In genomic region chr3:134992180-134992579, GRCh38 we compare ENCODE assay signal across 2 cellular contexts.
TF ChIP-seq lines count a peak whose summit lies in the region.

No MANE protein-coding gene starts in this region.

TF ChIP-seq in GM23338, 12 proteins besides CTCF, POLR2A, EP300 and RAD21:
- TF ChIP-seq ZNF462 (CRISPR knock-in tag; IDR thresholded peaks at IDR 0.05) (no peak), ZNF331 (CRISPR knock-in tag; IDR thresholded peaks at IDR 0.05; ENCODE audit: low read depth) (no peak), REST (IDR thresholded peaks at IDR 0.05; ENCODE audit: unreplicated experiment) (no peak)

TF ChIP-seq in GM12878, 131 proteins besides CTCF, POLR2A, EP300 and RAD21:
- no peak for TF ChIP-seq TARDBP (IDR thresholded peaks at IDR 0.05; ENCODE audit: borderline replicate concordance)
- TF ChIP-seq CBFB (IDR thresholded peaks at IDR 0.05; ENCODE audit: low read depth) = no peak
- no peak for TF ChIP-seq ZBTB4 (CRISPR knock-in tag; IDR thresholded peaks at IDR 0.05)
- TF ChIP-seq SPI1 (IDR thresholded peaks at IDR 0.05; ENCODE audit: borderline replicate concordance, insufficient read depth, low read depth, low read length) = peak; percentile 36; the same call in 1 of the 2 replicates
